In genomic region chr1:232697191-232697590, GRCh38 we compare ENCODE assay signal across 15 cellular contexts.
A peak's percentile ranks its signal among the peaks of the same experiment; 100 is the strongest.
DNase-seq lines count a peak whose midpoint lies in the region; ATAC-seq and TF ChIP-seq lines count a peak whose summit lies in the region.
"Had no signal": no experiment of that assay in that cellular context is flagged by ENCODE, and none has a peak within 500 bp of the region (broad histone marks: within the 10 kb centered on the region; RNA-seq: fewer than 3 reads in every experiment).

No MANE protein-coding gene starts in this region.

- H3K36me3 ChIP-seq in neural progenitor cell = no peaks in the 10 kb centered on the region
- H3K36me3 ChIP-seq: BLaER1 had no signal

- peak overlapping the region; percentile 27 for H3K4me2 ChIP-seq in neural progenitor cell
- H3K4me2 ChIP-seq: BLaER1 had no signal

- H3K27me3 ChIP-seq in neural progenitor cell = no peaks in the 10 kb centered on the region
- H3K27me3 ChIP-seq: BLaER1 had no signal

- H3K9me3 Mint-ChIP-seq in glutamatergic neuron (ENCODE audit: unreplicated experiment) (peaks cover 1% of the 10 kb centered on the region), neural progenitor cell (no peaks in the 10 kb centered on the region), type B pancreatic cell (no peaks in the 10 kb centered on the region)

- H3K9ac ChIP-seq in neural progenitor cell = no peak overlapping the region
- H3K9ac ChIP-seq: BLaER1, GM23248 had no signal

- no peaks in the 10 kb centered on the region for H3K36me3 Mint-ChIP-seq in glutamatergic neuron (ENCODE audit: unreplicated experiment)
- no peaks in the 10 kb centered on the region for H3K36me3 Mint-ChIP-seq in neural progenitor cell
- no peaks in the 10 kb centered on the region for H3K36me3 Mint-ChIP-seq in type B pancreatic cell
- H3K36me3 Mint-ChIP-seq: CD8-positive, alpha-beta memory T cell had no signal

- H3K9me3 ChIP-seq in neural progenitor cell (ENCODE audit: low read depth) = no peaks in the 10 kb centered on the region
- H3K9me3 ChIP-seq: Caco-2 had no signal

- DNase-seq in NCI-H2171 treated with DMSO at 0.1 percent for 48 hours (lab: John Stamatoyannopoulos, UW) (peak; percentile 54), NCI-H2171 (lab: John Stamatoyannopoulos, UW) (no peak), glutamatergic neuron (no peak), neural progenitor cell (ENCODE audit: low spot score) (no peak), type B pancreatic cell (ENCODE audit: extremely low spot score, unreplicated experiment) (no peak), NCI-H1436 (lab: John Stamatoyannopoulos, UW) (no peak), NCI-H2196 (lab: John Stamatoyannopoulos, UW; ENCODE audit: unreplicated experiment) (no peak)
- DNase-seq: 8988T; AML-193; Caco-2; CD8-positive, alpha-beta memory T cell; GM23248; H7 had no signal

- H3K27ac ChIP-seq in neural progenitor cell = no peak overlapping the region
- H3K27ac ChIP-seq: BLaER1, GM23248 had no signal

- no peaks in the 10 kb centered on the region for H3K79me2 ChIP-seq in neural progenitor cell (ENCODE audit: low read depth)

- peak overlapping the region; percentile 50 for H2AFZ ChIP-seq in neural progenitor cell (replicated peaks)
- H2AFZ ChIP-seq: GM23248 had no signal

- no peak for ATAC-seq in HG03039 (IDR thresholded peaks at IDR 0.05; ENCODE audit: unreplicated experiment)

- H3K27ac Mint-ChIP-seq in glutamatergic neuron (ENCODE audit: unreplicated experiment) = peak overlapping the region; percentile 25
- H3K27ac Mint-ChIP-seq in neural progenitor cell = peak overlapping the region; percentile 69
- H3K27ac Mint-ChIP-seq in type B pancreatic cell = peak overlapping the region; percentile 15
- H3K27ac Mint-ChIP-seq: CD8-positive, alpha-beta memory T cell had no signal

- TF ChIP-seq CTCF in glutamatergic neuron (IDR thresholded peaks at IDR 0.05; ENCODE audit: partially characterized antibody, unreplicated experiment) (no peak), neural progenitor cell (IDR thresholded peaks at IDR 0.05) (no peak), type B pancreatic cell (conservative IDR thresholded peaks at IDR 0.05) (no peak)

- H4K20me1 ChIP-seq in neural progenitor cell (ENCODE audit: low read depth) = no peaks in the 10 kb centered on the region
- H4K20me1 ChIP-seq: BLaER1 had no signal

- peaks cover 5% of the 10 kb centered on the region for H3F3A ChIP-seq in neural progenitor cell (ENCODE audit: low read depth)

- no peak overlapping the region for H3K4me3 Mint-ChIP-seq in glutamatergic neuron (ENCODE audit: unreplicated experiment)
- H3K4me3 Mint-ChIP-seq in neural progenitor cell = peak overlapping the region; percentile 27
- no peak overlapping the region for H3K4me3 Mint-ChIP-seq in type B pancreatic cell
- H3K4me3 Mint-ChIP-seq: CD8-positive, alpha-beta memory T cell had no signal

- no peak overlapping the region for H3K4me3 ChIP-seq in neural progenitor cell
- H3K4me3 ChIP-seq: BLaER1, GM23248 had no signal

- H3K4me1 ChIP-seq in neural progenitor cell = peaks cover 14% of the 10 kb centered on the region
- H3K4me1 ChIP-seq: Caco-2 had no signal

- H3K4me1 Mint-ChIP-seq in glutamatergic neuron (ENCODE audit: low read depth, unreplicated experiment) = peaks cover 4% of the 10 kb centered on the region
- peaks cover 17% of the 10 kb centered on the region for H3K4me1 Mint-ChIP-seq in neural progenitor cell
- H3K4me1 Mint-ChIP-seq in type B pancreatic cell (ENCODE audit: unreplicated experiment) = peaks cover 10% of the 10 kb centered on the region
- H3K4me1 Mint-ChIP-seq: CD8-positive, alpha-beta memory T cell had no signal

- H3K27me3 Mint-ChIP-seq in glutamatergic neuron (ENCODE audit: unreplicated experiment) (no peaks in the 10 kb centered on the region), neural progenitor cell (ENCODE audit: insufficient read depth, low read depth) (peaks cover 8% of the 10 kb centered on the region), type B pancreatic cell (peaks cover 5% of the 10 kb centered on the region)

Comparison
In these comparisons a context has a peak if more than half of its experiments do, and no peak if none do; other contexts are left out.
1. H3K27ac Mint-ChIP-seq: peak in every context shown above with its lines; median percentile 69 in neural progenitor cell; 25 in glutamatergic neuron; 15 in type B pancreatic cell.